In the genomic region with DNA sequence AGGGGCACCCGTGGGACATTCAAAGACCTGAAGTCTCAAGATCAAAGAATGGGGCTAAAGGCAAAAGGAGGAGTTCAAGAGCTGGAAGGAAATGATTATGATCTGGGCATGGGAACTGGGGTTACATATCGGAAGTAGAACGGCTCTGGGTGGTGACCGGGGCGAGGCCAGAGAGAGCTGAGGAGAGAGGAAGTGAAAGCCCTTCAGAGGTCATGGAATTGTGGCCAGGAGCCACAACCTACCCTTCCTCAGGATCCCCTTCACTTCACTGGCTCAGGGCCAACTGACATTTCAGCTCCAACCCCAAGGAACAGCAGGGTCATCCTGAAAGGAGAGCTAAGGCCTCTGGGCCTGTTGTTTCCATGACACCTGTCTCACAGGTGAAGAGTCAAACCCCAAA, we compare ENCODE assay signal across 12 cellular contexts. TPM values are rescaled to one million over a fixed set of nuclear protein-coding genes. Genes with fewer than 3 reads are reported as not detected.
DNase-seq lines count a peak whose midpoint lies in the region; ATAC-seq and TF ChIP-seq lines count a peak whose summit lies in the region.
"Had no signal": no experiment of that assay in that cellular context is flagged by ENCODE, and none has a peak within 500 bp of the region (broad histone marks: within the 10 kb centered on the region; RNA-seq: fewer than 3 reads in every experiment).

No MANE protein-coding gene starts in this region.

- H3K4me1 ChIP-seq in adrenal gland (replicated peaks in 1 of 2) (peaks cover 0 to 24% of the 10 kb centered on the region in 2 donors), upper lobe of left lung (peaks cover 0 to 10% (median 4%) of the 10 kb centered on the region in 4 donors)

- 46 to 79% (median 70%) methylated on average over 5 of the region's 5 CpGs for WGBS in adrenal gland, 4 donors
- 60 to 82% methylated on average over 5 of the region's 5 CpGs for WGBS in upper lobe of left lung, 2 donors

- H3K9me3 ChIP-seq in adrenal gland (replicated peaks in 1 of 3) (no peaks in the 10 kb centered on the region), upper lobe of left lung (no peaks in the 10 kb centered on the region)

- intact Hi-C loops in adrenal gland (cut with DNase I): no loop called here

- H3K36me3 ChIP-seq in adrenal gland (replicated peaks in 1 of 2) (no peaks in the 10 kb centered on the region), upper lobe of left lung (no peaks in the 10 kb centered on the region)
- H3K36me3 ChIP-seq: brain microvascular endothelial cell had no signal

- TF ChIP-seq EP300 in upper lobe of left lung (IDR thresholded peaks at IDR 0.05): no peak

- ATAC-seq in upper lobe of left lung (ENCODE audit: low FRiP score in 2 of 2) (peak; percentile 28 to 60), GM21381 (IDR thresholded peaks at IDR 0.05; ENCODE audit: unreplicated experiment) (no peak)
- ATAC-seq: naive thymus-derived CD8-positive, alpha-beta T cell had no signal

- TF ChIP-seq CTCF in adrenal gland (IDR thresholded peaks at IDR 0.05) (no peak), upper lobe of left lung (IDR thresholded peaks at IDR 0.05) (no peak)

- no peaks in the 10 kb centered on the region for H3K27me3 ChIP-seq in adrenal gland
- H3K27me3 ChIP-seq in upper lobe of left lung: no peaks in the 10 kb centered on the region
- H3K27me3 ChIP-seq: brain microvascular endothelial cell had no signal

- TF ChIP-seq POLR2A in adrenal gland (IDR thresholded peaks at IDR 0.05) (no peak), upper lobe of left lung (IDR thresholded peaks at IDR 0.05) (no peak)

- peak; percentile 17 for DNase-seq in activated CD8-positive, alpha-beta memory T cell treated with anti-CD3 and anti-CD28 coated beads, Interleukin-2, amount 50 U/mL, for 48 hours
- DNase-seq in activated CD8-positive, alpha-beta memory T cell treated with anti-CD3 and anti-CD28 coated beads for 24 hours: no peak
- peak in 4 of 7 donors; percentile 23 to 49 (median 32) for DNase-seq in adrenal gland
- DNase-seq in medulla oblongata (ENCODE audit: extremely low spot score): peak; percentile 4
- peak in 1 of 2 donors; percentile 32 for DNase-seq in upper lobe of left lung
- DNase-seq in NCI-H524 treated with DMSO at 0.1 percent for 48 hours (lab: John Stamatoyannopoulos, UW): no peak
- no peak for DNase-seq in iPS-NIHi7 (ENCODE audit: extremely low spot score)
- DNase-seq: naive thymus-derived CD8-positive, alpha-beta T cell; NCI-H1694; stimulated activated CD4-positive, alpha-beta T cell treated with anti-CD3 and anti-CD28 coated beads, Interleukin-15, amount 100 ng/mL, for 24 hours had no signal

- H3K4me3 ChIP-seq in adrenal gland (no peak overlapping the region), upper lobe of left lung (no peak overlapping the region)

- H3K27ac ChIP-seq in adrenal gland (peak overlapping the region in 2 of 5 donors; percentile 21 to 32), upper lobe of left lung (peak overlapping the region in 1 of 4 donors; percentile 32)

RNA-seq across cellular contexts. Expression of a gene that starts 57.8 kb away (rescaled TPM):
- total RNA-seq in adrenal gland (10 to 100 TPM; 10.9 to 38.1 (median 23.4) TPM), upper lobe of left lung (1 to 10 TPM in 3 of 6 donors, under 1 TPM in 3; under 0.01 to 8.4 (median 1.3) TPM)
- 10 to 100 TPM in 1 of 3 donors, 1 to 10 TPM in 2; 7.7 to 16.3 (median 8.4) TPM for polyA plus RNA-seq in adrenal gland
- total RNA-seq: naive thymus-derived CD8-positive, alpha-beta T cell had no signal
- polyA plus RNA-seq: naive thymus-derived CD8-positive, alpha-beta T cell had no signal

Comparison
In these comparisons a context has a peak if more than half of its experiments do, and no peak if none do; other contexts are left out.
1. DNase-seq: peak in activated CD8-positive, alpha-beta memory T cell treated with anti-CD3 and anti-CD28 coated beads, Interleukin-2, amount 50 U/mL, for 48 hours (single experiment), adrenal gland (4 of 7) and medulla oblongata (single experiment); none in activated CD8-positive, alpha-beta memory T cell treated with anti-CD3 and anti-CD28 coated beads for 24 hours (single experiment), NCI-H524 treated with DMSO at 0.1 percent for 48 hours (single experiment) and iPS-NIHi7 (single experiment).